In the genomic region with DNA sequence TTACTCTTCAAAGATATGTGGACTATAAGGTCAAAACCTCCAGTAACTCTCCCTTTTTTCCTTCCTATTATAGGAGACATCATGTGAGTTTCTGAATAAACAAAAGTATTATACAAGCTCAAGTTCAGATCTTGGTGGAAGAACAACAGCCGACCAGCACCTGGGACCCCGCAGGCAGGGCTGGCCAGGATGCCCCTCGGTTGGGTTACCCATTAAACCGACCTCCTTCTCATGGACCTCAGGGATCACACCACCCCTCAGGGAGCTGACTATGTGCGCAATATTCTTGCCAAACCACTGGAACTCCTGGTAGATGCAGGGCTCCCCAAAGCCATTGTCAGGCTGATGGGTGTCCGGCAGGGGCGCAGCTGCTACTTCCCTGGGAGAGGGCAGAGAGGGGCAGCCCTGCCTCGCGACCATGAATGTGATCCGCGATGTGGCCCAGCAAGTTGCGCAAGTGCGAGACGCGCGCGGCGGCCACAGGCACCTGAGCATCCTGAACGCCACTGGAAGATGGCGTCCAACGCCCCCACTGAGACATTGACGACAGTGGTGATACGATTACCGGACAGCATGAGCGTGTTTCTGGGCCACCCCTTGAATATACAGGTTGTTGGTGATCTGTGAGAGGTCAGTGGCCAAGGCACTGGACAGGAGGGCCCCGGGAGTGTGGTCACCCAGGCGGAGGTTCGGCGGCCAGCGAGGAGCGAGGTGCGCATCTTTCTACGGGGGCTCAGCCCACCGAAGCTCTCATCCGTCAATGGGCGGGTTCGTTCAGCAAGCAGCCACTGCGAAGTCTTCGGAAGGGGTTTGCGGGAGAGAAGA, we compare ENCODE assay signal across 25 cellular contexts.
A peak's percentile ranks its signal among the peaks of the same experiment; 100 is the strongest.
DNase-seq lines count a peak whose midpoint lies in the region; ATAC-seq, FAIRE-seq and TF ChIP-seq lines count a peak whose summit lies in the region.
"Had no signal": no experiment of that assay in that cellular context is flagged by ENCODE, and none has a peak within 500 bp of the region (broad histone marks: within the 10 kb centered on the region; RNA-seq: fewer than 3 reads in every experiment).

No MANE protein-coding gene starts in this region.

- no peak for ATAC-seq in GM21526 (IDR thresholded peaks at IDR 0.05; ENCODE audit: low FRiP score, unreplicated experiment)
- ATAC-seq: GM23338, HCT116 had no signal

- no peak for DNase-seq in astrocyte (ENCODE audit: low read depth)
- DNase-seq in kidney = peak; percentile 64
- DNase-seq in testis = peak; percentile 30
- no peak for DNase-seq in cardiac septum (ENCODE audit: low spot score)
- DNase-seq in activated naive CD4-positive, alpha-beta T cell treated with anti-CD3 and anti-CD28 coated beads for 36 hours = no peak
- DNase-seq: ACHN; BE2C; CD4-positive, CD25-positive, alpha-beta regulatory T cell; CD8-positive, alpha-beta memory T cell; COR-L47; DMS 273 treated with DMSO at 0.1 percent for 48 hours; DMS53; DND-41; EL; H7; HFFc6 had no signal

- peaks cover 13% of the 10 kb centered on the region for H3K4me1 ChIP-seq in astrocyte (ENCODE audit: insufficient read depth, low read length)
- no peaks in the 10 kb centered on the region for H3K4me1 ChIP-seq in kidney (ENCODE audit: control insufficient read depth in 1 of 2, insufficient read depth in 1 of 2, low read depth in 1 of 2, low read length in 2 of 2)
- no peaks in the 10 kb centered on the region for H3K4me1 ChIP-seq in testis
- H3K4me1 ChIP-seq: BE2C had no signal

- H3K27me3 Mint-ChIP-seq in astrocyte (ENCODE audit: low read depth, unreplicated experiment) = no peaks in the 10 kb centered on the region
- H3K27me3 Mint-ChIP-seq in activated naive CD4-positive, alpha-beta T cell treated with anti-CD3 and anti-CD28 coated beads for 36 hours (ENCODE audit: low read depth) = peaks cover 14% of the 10 kb centered on the region
- H3K27me3 Mint-ChIP-seq: CD4-positive, CD25-positive, alpha-beta regulatory T cell; IgD-negative memory B cell had no signal

- H3K27ac ChIP-seq in astrocyte (ENCODE audit: low read depth, low read length) (no peak overlapping the region), kidney (ENCODE audit: low read depth in 2 of 2, low read length in 2 of 2) (no peak overlapping the region), testis (no peak overlapping the region)
- H3K27ac ChIP-seq: HL-60 had no signal

- H3K36me3 ChIP-seq in astrocyte (ENCODE audit: insufficient read depth, low read length) (no peaks in the 10 kb centered on the region), kidney (ENCODE audit: control insufficient read depth in 1 of 2, insufficient read depth in 2 of 2, low read length in 2 of 2) (no peaks in the 10 kb centered on the region), testis (ENCODE audit: low read depth, missing control alignments) (no peaks in the 10 kb centered on the region)
- H3K36me3 ChIP-seq: BE2C had no signal

- H3K9me3 ChIP-seq in astrocyte (ENCODE audit: insufficient read depth, low read depth, low read length) = no peaks in the 10 kb centered on the region
- no peaks in the 10 kb centered on the region for H3K9me3 ChIP-seq in kidney (ENCODE audit: control insufficient read depth in 1 of 2, low read length in 2 of 2)
- no peaks in the 10 kb centered on the region for H3K9me3 ChIP-seq in testis
- H3K9me3 ChIP-seq: BE2C had no signal

- H3K27me3 ChIP-seq in astrocyte (ENCODE audit: insufficient read depth, low read length) = no peaks in the 10 kb centered on the region
- H3K27me3 ChIP-seq in testis = no peaks in the 10 kb centered on the region
- H3K27me3 ChIP-seq: BE2C had no signal

- FAIRE-seq in astrocyte (lab: Jason Lieb, UNC) (no peak), kidney (lab: Jason Lieb, UNC) (no peak)
- FAIRE-seq: A204.1, G401.6, GM12891, GM18507 had no signal

- TF ChIP-seq CTCF in astrocyte (IDR thresholded peaks at IDR 0.05; ENCODE audit: insufficient read depth, low read depth, low read length) = no peak
- TF ChIP-seq CTCF in kidney (IDR thresholded peaks at IDR 0.05; ENCODE audit: borderline replicate concordance, extremely low read depth, insufficient read depth) = no peak
- no peak for TF ChIP-seq CTCF in testis (IDR thresholded peaks at IDR 0.05)

- peaks cover 15% of the 10 kb centered on the region for H3K4me1 Mint-ChIP-seq in astrocyte (ENCODE audit: low read depth, unreplicated experiment)
- H3K4me1 Mint-ChIP-seq in activated naive CD4-positive, alpha-beta T cell treated with anti-CD3 and anti-CD28 coated beads for 36 hours (ENCODE audit: low read depth) = no peaks in the 10 kb centered on the region
- H3K4me1 Mint-ChIP-seq: CD4-positive, CD25-positive, alpha-beta regulatory T cell; CD8-positive, alpha-beta memory T cell; GM23338; IgD-negative memory B cell had no signal

- H3K36me3 Mint-ChIP-seq in astrocyte (ENCODE audit: low read depth, unreplicated experiment) = no peaks in the 10 kb centered on the region
- H3K36me3 Mint-ChIP-seq in activated naive CD4-positive, alpha-beta T cell treated with anti-CD3 and anti-CD28 coated beads for 36 hours (ENCODE audit: low read depth) = no peaks in the 10 kb centered on the region
- H3K36me3 Mint-ChIP-seq: CD4-positive, CD25-positive, alpha-beta regulatory T cell; IgD-negative memory B cell had no signal

- intact Hi-C loops in kidney (cut with DNase I) = no loop called here
- intact Hi-C loops in testis (cut with DNase I; ENCODE audit: low total_unique reads) = no loop called here
- intact Hi-C loops in cardiac septum (cut with DNase I) = no loop called here
- intact Hi-C loops in activated naive CD4-positive, alpha-beta T cell treated with anti-CD3 and anti-CD28 coated beads for 36 hours (cut with micrococcal nuclease) = no loop called here

- H3K9ac ChIP-seq in astrocyte (ENCODE audit: low read length) (no peak overlapping the region), kidney (ENCODE audit: low read length in 2 of 2) (no peak overlapping the region)

- CTCF ChIA-PET in activated naive CD4-positive, alpha-beta T cell treated with anti-CD3 and anti-CD28 coated beads for 36 hours (lab: Charles Lee) = interaction anchor here (0.6 kb wide), 1 partner anchor 347 kb away, joined by 3 read pairs; no protein-coding TSS in a partner anchor

- no peaks in the 10 kb centered on the region for H4K20me1 ChIP-seq in astrocyte (ENCODE audit: insufficient read depth, low read length)

- H3K79me2 ChIP-seq in astrocyte (ENCODE audit: insufficient read depth, low read length) = no peaks in the 10 kb centered on the region

- H3K9me3 Mint-ChIP-seq in astrocyte (ENCODE audit: unreplicated experiment) = peaks cover 3% of the 10 kb centered on the region
- H3K9me3 Mint-ChIP-seq in activated naive CD4-positive, alpha-beta T cell treated with anti-CD3 and anti-CD28 coated beads for 36 hours = no peaks in the 10 kb centered on the region
- H3K9me3 Mint-ChIP-seq: HFFc6 had no signal

- WGBS in testis, 2 donors = 60 to 79% methylated on average over 10 to 35 of the region's 40 CpGs

- H3K4me2 ChIP-seq in astrocyte (ENCODE audit: low read length) = no peak overlapping the region
- H3K4me2 ChIP-seq: GM23338 had no signal

- TF ChIP-seq POLR2A in testis (IDR thresholded peaks at IDR 0.05) = no peak

- H3K4me3 ChIP-seq in astrocyte (ENCODE audit: insufficient read depth, low read depth, low read length) (no peak overlapping the region), kidney (ENCODE audit: low read length in 2 of 2) (no peak overlapping the region), testis (peak overlapping the region; percentile 31 to 32)
- H3K4me3 ChIP-seq: GM23338 had no signal

- H2AFZ ChIP-seq in astrocyte (ENCODE audit: low read depth, low read length) = no peak overlapping the region
- H2AFZ ChIP-seq: GM23338 had no signal

- no peak overlapping the region for H3K4me3 Mint-ChIP-seq in astrocyte (ENCODE audit: unreplicated experiment)
- H3K4me3 Mint-ChIP-seq in activated naive CD4-positive, alpha-beta T cell treated with anti-CD3 and anti-CD28 coated beads for 36 hours = no peak overlapping the region
- H3K4me3 Mint-ChIP-seq: CD4-positive, CD25-positive, alpha-beta regulatory T cell; CD8-positive, alpha-beta memory T cell; GM23338; HFFc6; IgD-negative memory B cell had no signal

- peak overlapping the region; percentile 34 for H3K27ac Mint-ChIP-seq in astrocyte (ENCODE audit: unreplicated experiment)
- H3K27ac Mint-ChIP-seq in activated naive CD4-positive, alpha-beta T cell treated with anti-CD3 and anti-CD28 coated beads for 36 hours = no peak overlapping the region
- H3K27ac Mint-ChIP-seq: CD4-positive, CD25-positive, alpha-beta regulatory T cell; CD8-positive, alpha-beta memory T cell; GM23338; HFFc6; IgD-negative memory B cell had no signal

Comparison
In these comparisons a context has a peak if more than half of its experiments do, and no peak if none do; other contexts are left out.
1. DNase-seq: peak in kidney (single experiment) and testis (single experiment); none in astrocyte (single experiment), cardiac septum (single experiment) and activated naive CD4-positive, alpha-beta T cell treated with anti-CD3 and anti-CD28 coated beads for 36 hours (single experiment).
2. H3K4me3 ChIP-seq: peak in testis (2 of 2); none in astrocyte (single experiment) and kidney (0 of 2).